ENCODE assay signal across 8 cellular contexts in the genomic region with DNA sequence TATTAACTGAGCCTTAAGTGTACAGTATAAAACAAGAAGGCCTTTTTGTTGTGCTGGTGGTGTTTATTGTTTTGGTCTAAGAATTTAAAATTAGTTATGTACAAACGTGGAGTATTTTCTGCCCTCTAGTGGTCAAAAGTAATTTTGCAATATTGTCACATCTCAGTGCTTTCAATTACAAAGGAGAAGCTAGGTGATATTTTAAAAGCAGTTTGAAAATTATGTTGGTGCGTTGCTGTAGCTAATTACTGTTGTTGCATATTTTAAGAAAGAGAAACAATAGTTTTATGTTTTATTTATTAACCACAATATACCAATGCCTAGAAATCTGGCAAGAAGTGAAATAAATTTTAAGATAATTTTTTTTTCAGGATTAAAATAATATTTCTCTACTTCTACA. TPM values are rescaled to one million over a fixed set of nuclear protein-coding genes. Genes with fewer than 3 reads are reported as not detected.
DNase-seq lines count a peak whose midpoint lies in the region; ATAC-seq and TF ChIP-seq lines count a peak whose summit lies in the region.

No MANE protein-coding gene starts in this region.

- peak; percentile 91 for TF ChIP-seq CTCF in OCI-LY1 (IDR thresholded peaks at IDR 0.05; ENCODE audit: low read length)
- peak; percentile 92 for TF ChIP-seq CTCF in endodermal cell (conservative IDR thresholded peaks at IDR 0.05)
- TF ChIP-seq CTCF in neural cell (IDR thresholded peaks at IDR 0.05; ENCODE audit: poor library complexity, severe bottlenecking) = peak; percentile 72

- H3K9me2 ChIP-seq in OCI-LY1 (ENCODE audit: low read depth, low read length) = no peaks in the 10 kb centered on the region
- H3K9me2 ChIP-seq in neural cell (ENCODE audit: insufficient read depth, low read length) = no peaks in the 10 kb centered on the region

- no peak for ATAC-seq in GM21825 (IDR thresholded peaks at IDR 0.05; ENCODE audit: unreplicated experiment)
- ATAC-seq in HG03108 (IDR thresholded peaks at IDR 0.05; ENCODE audit: unreplicated experiment) = no peak

- H3K36me3 ChIP-seq in OCI-LY1 (ENCODE audit: insufficient read depth, low read length) = no peaks in the 10 kb centered on the region
- no peaks in the 10 kb centered on the region for H3K36me3 ChIP-seq in endodermal cell (ENCODE audit: control insufficient read depth, insufficient read depth, low read length)
- no peaks in the 10 kb centered on the region for H3K36me3 ChIP-seq in neural cell (ENCODE audit: insufficient read depth, low read length)

- no peak overlapping the region for H2AFZ ChIP-seq in OCI-LY1 (ENCODE audit: low read length)
- no peak overlapping the region for H2AFZ ChIP-seq in neural cell (ENCODE audit: low read depth, low read length)

- no peak for TF ChIP-seq EP300 in neural cell (conservative IDR thresholded peaks at IDR 0.05; ENCODE audit: poor library complexity, severe bottlenecking)

- H3K9me3 ChIP-seq in OCI-LY1 (ENCODE audit: low read length) (no peaks in the 10 kb centered on the region), endodermal cell (ENCODE audit: control insufficient read depth, low read length) (no peaks in the 10 kb centered on the region), neural cell (ENCODE audit: low read length) (no peaks in the 10 kb centered on the region)

- no peaks in the 10 kb centered on the region for H4K20me1 ChIP-seq in OCI-LY1 (ENCODE audit: insufficient read depth, low read length)
- no peaks in the 10 kb centered on the region for H4K20me1 ChIP-seq in neural cell (ENCODE audit: insufficient read depth)

- peaks cover 4% of the 10 kb centered on the region for H3K9me3 Mint-ChIP-seq in endodermal cell

- no peaks in the 10 kb centered on the region for H3K36me3 Mint-ChIP-seq in endodermal cell (ENCODE audit: low read depth)

- no peak overlapping the region for H3K4me3 Mint-ChIP-seq in endodermal cell

- no peaks in the 10 kb centered on the region for H3K4me1 Mint-ChIP-seq in endodermal cell

- TF ChIP-seq RAD21 in neural cell (conservative IDR thresholded peaks at IDR 0.05) = no peak

- H3K27ac ChIP-seq in OCI-LY1 (ENCODE audit: low read depth, low read length, poor library complexity, severe bottlenecking) (no peak overlapping the region), endodermal cell (ENCODE audit: low read depth, low read length) (no peak overlapping the region), neural cell (ENCODE audit: low read length) (no peak overlapping the region)

- DNase-seq in DMS114 treated with DMSO at 0.1 percent for 48 hours (lab: John Stamatoyannopoulos, UW; ENCODE audit: unreplicated experiment) = peak; percentile 43
- peak; percentile 10 for DNase-seq in HT1080 (ENCODE audit: low read depth)
- DNase-seq in endodermal cell = no peak
- no peak for DNase-seq in D341Med (ENCODE audit: low spot score)

- H3K27me3 ChIP-seq in OCI-LY1 (ENCODE audit: insufficient read depth, low read length) (peaks cover 6% of the 10 kb centered on the region; the same call in 1 of the 2 replicates), endodermal cell (ENCODE audit: control insufficient read depth, insufficient read depth, low read length, poor library complexity, severe bottlenecking) (no peaks in the 10 kb centered on the region), neural cell (ENCODE audit: insufficient read depth, low read depth, low read length) (no peaks in the 10 kb centered on the region)

- H3K4me3 ChIP-seq in OCI-LY1 (ENCODE audit: low read depth, low read length, poor library complexity, severe bottlenecking) = no peak overlapping the region
- no peak overlapping the region for H3K4me3 ChIP-seq in endodermal cell (ENCODE audit: low read length)
- no peak overlapping the region for H3K4me3 ChIP-seq in neural cell (ENCODE audit: low read length)

- no peak overlapping the region for H3K27ac Mint-ChIP-seq in endodermal cell

- 10% methylated on average over 2 of the region's 2 CpGs; no CpG with 5 or more reads in 1 of the 2 experiments for WGBS in endodermal cell (ENCODE audit: insufficient coverage in 1 of 2, insufficient read length in 1 of 2), 2 experiments

- H3K4me1 ChIP-seq in OCI-LY1 (ENCODE audit: insufficient read depth, low read length, severe bottlenecking) (peaks cover 2% of the 10 kb centered on the region), endodermal cell (ENCODE audit: control insufficient read depth, insufficient read depth, low read length) (no peaks in the 10 kb centered on the region)

- H3K27me3 Mint-ChIP-seq in endodermal cell (ENCODE audit: insufficient read depth) = peaks cover 6% of the 10 kb centered on the region

- H3K4me2 ChIP-seq in OCI-LY1 (ENCODE audit: low read length) (no peak overlapping the region), neural cell (ENCODE audit: low read length) (no peak overlapping the region)

- H3K9ac ChIP-seq in OCI-LY1 (ENCODE audit: low read length) = no peak overlapping the region
- H3K9ac ChIP-seq in endodermal cell (ENCODE audit: extremely low read depth, low read length, poor library complexity, severe bottlenecking) = no peak overlapping the region
- H3K9ac ChIP-seq in neural cell (ENCODE audit: low read length) = no peak overlapping the region

- H3K79me2 ChIP-seq in OCI-LY1 (ENCODE audit: insufficient read depth, low read length) = no peaks in the 10 kb centered on the region
- H3K79me2 ChIP-seq in neural cell (replicated peaks; ENCODE audit: insufficient read depth, low read length) = no peaks in the 10 kb centered on the region

- no peaks in the 10 kb centered on the region for H3F3A ChIP-seq in OCI-LY1 (ENCODE audit: insufficient read depth, low read length)
- no peaks in the 10 kb centered on the region for H3F3A ChIP-seq in neural cell (ENCODE audit: insufficient read depth, low read length, poor library complexity, severe bottlenecking)

TF ChIP-seq in neural cell, 6 proteins besides CTCF, POLR2A, EP300 and RAD21:
- TF ChIP-seq SMC3 (conservative IDR thresholded peaks at IDR 0.05; ENCODE audit: poor library complexity) = peak; percentile 54
- TF ChIP-seq, protein P1, sequence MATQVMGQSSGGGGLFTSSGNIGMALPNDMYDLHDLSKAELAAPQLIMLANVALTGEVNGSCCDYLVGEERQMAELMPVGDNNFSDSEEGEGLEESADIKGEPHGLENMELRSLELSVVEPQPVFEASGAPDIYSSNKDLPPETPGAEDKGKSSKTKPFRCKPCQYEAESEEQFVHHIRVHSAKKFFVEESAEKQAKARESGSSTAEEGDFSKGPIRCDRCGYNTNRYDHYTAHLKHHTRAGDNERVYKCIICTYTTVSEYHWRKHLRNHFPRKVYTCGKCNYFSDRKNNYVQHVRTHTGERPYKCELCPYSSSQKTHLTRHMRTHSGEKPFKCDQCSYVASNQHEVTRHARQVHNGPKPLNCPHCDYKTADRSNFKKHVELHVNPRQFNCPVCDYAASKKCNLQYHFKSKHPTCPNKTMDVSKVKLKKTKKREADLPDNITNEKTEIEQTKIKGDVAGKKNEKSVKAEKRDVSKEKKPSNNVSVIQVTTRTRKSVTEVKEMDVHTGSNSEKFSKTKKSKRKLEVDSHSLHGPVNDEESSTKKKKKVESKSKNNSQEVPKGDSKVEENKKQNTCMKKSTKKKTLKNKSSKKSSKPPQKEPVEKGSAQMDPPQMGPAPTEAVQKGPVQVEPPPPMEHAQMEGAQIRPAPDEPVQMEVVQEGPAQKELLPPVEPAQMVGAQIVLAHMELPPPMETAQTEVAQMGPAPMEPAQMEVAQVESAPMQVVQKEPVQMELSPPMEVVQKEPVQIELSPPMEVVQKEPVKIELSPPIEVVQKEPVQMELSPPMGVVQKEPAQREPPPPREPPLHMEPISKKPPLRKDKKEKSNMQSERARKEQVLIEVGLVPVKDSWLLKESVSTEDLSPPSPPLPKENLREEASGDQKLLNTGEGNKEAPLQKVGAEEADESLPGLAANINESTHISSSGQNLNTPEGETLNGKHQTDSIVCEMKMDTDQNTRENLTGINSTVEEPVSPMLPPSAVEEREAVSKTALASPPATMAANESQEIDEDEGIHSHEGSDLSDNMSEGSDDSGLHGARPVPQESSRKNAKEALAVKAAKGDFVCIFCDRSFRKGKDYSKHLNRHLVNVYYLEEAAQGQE (IDR thresholded peaks at IDR 0.05; ENCODE audit: borderline replicate concordance) = no peak

RNA-seq across cellular contexts. Expression of a gene that starts 11.4 kb away (rescaled TPM):
- total RNA-seq in HT1080 (2014; rRNA removed; shearing (Covaris generic)) = not detected in 2 replicates
- not detected in 2 replicates for polyA plus RNA-seq in HT1080 (2015; cell fraction: cytosol; rRNA removed)
- not detected in 2 replicates for polyA plus RNA-seq in HT1080 (2015; cell fraction: nucleus; rRNA removed)
- not detected for total RNA-seq in endodermal cell
- not detected for polyA plus RNA-seq in endodermal cell (2013, experiment 1 of 2)
- polyA plus RNA-seq in endodermal cell (2013, experiment 2 of 2) = not detected
- not detected in 2 replicates for polyA plus RNA-seq in neural cell
- polyA minus RNA-seq in neural cell = not detected in 2 replicates

Comparison
In these comparisons a context has a peak if more than half of its experiments do, and no peak if none do; other contexts are left out.
1. DNase-seq: peak in DMS114 treated with DMSO at 0.1 percent for 48 hours (single experiment) and HT1080 (single experiment); none in endodermal cell (single experiment) and D341Med (single experiment).
2. Peak in every context shown above with its lines, with median percentiles within 50 percentile points of each other: CTCF ChIP-seq.